ENCODE assay signal across 16 cellular contexts in genomic region chr6:134047124-134047523, GRCh38. TPM values are rescaled to one million over a fixed set of nuclear protein-coding genes. Genes with fewer than 3 reads are reported as not detected.
DNase-seq lines count a peak whose midpoint lies in the region; ATAC-seq and TF ChIP-seq lines count a peak whose summit lies in the region.
"Had no signal": no experiment of that assay in that cellular context is flagged by ENCODE, and none has a peak within 500 bp of the region (broad histone marks: within the 10 kb centered on the region; RNA-seq: fewer than 3 reads in every experiment).

No MANE protein-coding gene starts in this region.

- H3K4me3 ChIP-seq in Karpas-422 (ENCODE audit: low read length) (no peak overlapping the region), lower lobe of right lung (no peak overlapping the region), thoracic aorta (no peak overlapping the region)

- peaks cover 3% of the 10 kb centered on the region for H3K4me1 Mint-ChIP-seq in activated CD8-positive, alpha-beta T cell treated with anti-CD3 and anti-CD28 coated beads for 36 hours (ENCODE audit: low read depth)

- no peak overlapping the region for H3K4me3 Mint-ChIP-seq in activated CD8-positive, alpha-beta T cell treated with anti-CD3 and anti-CD28 coated beads for 36 hours
- H3K4me3 Mint-ChIP-seq: CD4-positive, CD25-positive, alpha-beta regulatory T cell; H9 had no signal

- 0 out of 2 replicates have a peak overlapping the region, but pooled peaks have one; percentile 42 for H2AFZ ChIP-seq in Karpas-422 (ENCODE audit: low read length)

- POLR2A ChIA-PET in activated CD8-positive, alpha-beta T cell treated with anti-CD3 and anti-CD28 coated beads for 36 hours (lab: Charles Lee), result no interaction called here

- intact Hi-C loops in lower lobe of right lung (cut with DNase I), result no loop called here
- intact Hi-C loops in activated CD8-positive, alpha-beta T cell treated with anti-CD3 and anti-CD28 coated beads for 36 hours (cut with micrococcal nuclease), result no loop called here

- H3K27ac ChIP-seq in Karpas-422 (ENCODE audit: low read length) (no peak overlapping the region), lower lobe of right lung (no peak overlapping the region), thoracic aorta (peak overlapping the region; percentile 47 to 70)
- H3K27ac ChIP-seq: 22Rv1 had no signal

- TF ChIP-seq CTCF in lower lobe of right lung (IDR thresholded peaks at IDR 0.05) (no peak), thoracic aorta (IDR thresholded peaks at IDR 0.05) (no peak)
- TF ChIP-seq CTCF in activated CD8-positive, alpha-beta T cell treated with anti-CD3 and anti-CD28 coated beads for 36 hours (IDR thresholded peaks at IDR 0.05), result no peak

- H3K27me3 ChIP-seq in Karpas-422 (ENCODE audit: low read length), result no peaks in the 10 kb centered on the region
- no peaks in the 10 kb centered on the region for H3K27me3 ChIP-seq in lower lobe of right lung (ENCODE audit: low read depth)
- H3K27me3 ChIP-seq in thoracic aorta (replicated peaks; ENCODE audit: insufficient read depth), result no peaks in the 10 kb centered on the region

- H3K9me3 Mint-ChIP-seq in activated CD8-positive, alpha-beta T cell treated with anti-CD3 and anti-CD28 coated beads for 36 hours, result no peaks in the 10 kb centered on the region

- no peaks in the 10 kb centered on the region for H4K20me1 ChIP-seq in Karpas-422 (ENCODE audit: insufficient read depth, low read depth, low read length)

- peak; percentile 73 to 88 for ATAC-seq in lower lobe of right lung
- ATAC-seq in thoracic aorta (ENCODE audit: insufficient number of reproducible peaks, low FRiP score, low read depth), result no peak
- no peak for ATAC-seq in activated CD8-positive, alpha-beta T cell treated with anti-CD3 and anti-CD28 coated beads for 36 hours
- no peak for ATAC-seq in HG03565 (IDR thresholded peaks at IDR 0.05; ENCODE audit: unreplicated experiment)

- H3K9me2 ChIP-seq in Karpas-422 (replicated peaks; ENCODE audit: insufficient read depth, low read length), result no peaks in the 10 kb centered on the region

- peaks cover 3% of the 10 kb centered on the region for H3K27me3 Mint-ChIP-seq in activated CD8-positive, alpha-beta T cell treated with anti-CD3 and anti-CD28 coated beads for 36 hours

- H3K4me1 ChIP-seq in Karpas-422 (ENCODE audit: low read length) (peaks cover 12% of the 10 kb centered on the region), lower lobe of right lung (no peaks in the 10 kb centered on the region), thoracic aorta (ENCODE audit: control insufficient read depth in 1 of 2, low read depth in 2 of 2) (peaks cover 15 to 60% of the 10 kb centered on the region in 2 donors)

- no peaks in the 10 kb centered on the region for H3K36me3 Mint-ChIP-seq in activated CD8-positive, alpha-beta T cell treated with anti-CD3 and anti-CD28 coated beads for 36 hours (ENCODE audit: low read depth)
- H3K36me3 Mint-ChIP-seq: CD4-positive, CD25-positive, alpha-beta regulatory T cell had no signal

- H3K79me2 ChIP-seq in Karpas-422 (ENCODE audit: low read length), result no peaks in the 10 kb centered on the region

- no peaks in the 10 kb centered on the region for H3K36me3 ChIP-seq in Karpas-422 (ENCODE audit: insufficient read depth, low read length)
- H3K36me3 ChIP-seq in lower lobe of right lung, result no peaks in the 10 kb centered on the region
- H3K36me3 ChIP-seq in thoracic aorta, result no peaks in the 10 kb centered on the region

- H3K9me3 ChIP-seq in Karpas-422 (ENCODE audit: low read length), result no peaks in the 10 kb centered on the region
- no peaks in the 10 kb centered on the region for H3K9me3 ChIP-seq in lower lobe of right lung
- no peaks in the 10 kb centered on the region for H3K9me3 ChIP-seq in thoracic aorta

- H3K4me2 ChIP-seq in Karpas-422 (ENCODE audit: low read depth, low read length, poor library complexity, severe bottlenecking), result no peak overlapping the region

- no peak overlapping the region for H3K27ac Mint-ChIP-seq in activated CD8-positive, alpha-beta T cell treated with anti-CD3 and anti-CD28 coated beads for 36 hours
- H3K27ac Mint-ChIP-seq: CD4-positive, CD25-positive, alpha-beta regulatory T cell had no signal

- H3K9ac ChIP-seq in Karpas-422 (ENCODE audit: low read length), result no peak overlapping the region

- DNase-seq in NCI-H345 treated with DMSO at 0.1 percent for 48 hours (lab: John Stamatoyannopoulos, UW; ENCODE audit: unreplicated experiment), result peak; percentile 50
- DNase-seq in NCI-H345 (lab: John Stamatoyannopoulos, UW), result no peak
- no peak for DNase-seq in Karpas-422
- DNase-seq in lower lobe of right lung, result no peak
- DNase-seq in thoracic aorta (ENCODE audit: low spot score), result no peak
- no peak for DNase-seq in activated CD8-positive, alpha-beta T cell treated with anti-CD3 and anti-CD28 coated beads for 36 hours
- DNase-seq in activated naive CD4-positive, alpha-beta T cell (lab: John Stamatoyannopoulos, UW), result no peak
- DNase-seq: Calu3; CD4-positive, CD25-positive, alpha-beta regulatory T cell; DMS 273 treated with DMSO at 0.1 percent for 48 hours; DMS79; GOT3; H9 had no signal

- CTCF ChIA-PET in activated CD8-positive, alpha-beta T cell treated with anti-CD3 and anti-CD28 coated beads for 36 hours (lab: Charles Lee), result interaction anchor here (1.2 to 2.3 kb wide), 2 partner anchors 17 to 123 kb away, joined by 10 to 13 read pairs; no protein-coding TSS in a partner anchor

RNA-seq across cellular contexts. Expression of gene SLC2A12, which starts 5.3 kb away (rescaled TPM):
- 0.14 and 0.34 TPM in 2 replicates for total RNA-seq in Karpas-422 (2014; rRNA removed; shearing (Covaris generic); ENCODE audit: low replicate concordance)
- 6.6 TPM for total RNA-seq in lower lobe of right lung
- 10 to 100 TPM in 1 of 2 donors, 1 to 10 TPM in 1; 3.2 to 12.9 TPM for total RNA-seq in thoracic aorta
- total RNA-seq in activated CD8-positive, alpha-beta T cell treated with anti-CD3 and anti-CD28 coated beads for 36 hours, result under 1 TPM; 0.18 to 0.20 TPM
- total RNA-seq: A673; CD4-positive, CD25-positive, alpha-beta regulatory T cell had no signal

Comparison
In these comparisons a context has a peak if more than half of its experiments do, and no peak if none do; other contexts are left out.
1. H3K27ac ChIP-seq: peak in thoracic aorta (2 of 2); none in Karpas-422 (single experiment) and lower lobe of right lung (single experiment).
2. ATAC-seq: peak in lower lobe of right lung (2 of 2); none in thoracic aorta (single experiment), activated CD8-positive, alpha-beta T cell treated with anti-CD3 and anti-CD28 coated beads for 36 hours (single experiment) and HG03565 (single experiment).